20 cellular contexts compared by ENCODE assay signal in the genomic region with DNA sequence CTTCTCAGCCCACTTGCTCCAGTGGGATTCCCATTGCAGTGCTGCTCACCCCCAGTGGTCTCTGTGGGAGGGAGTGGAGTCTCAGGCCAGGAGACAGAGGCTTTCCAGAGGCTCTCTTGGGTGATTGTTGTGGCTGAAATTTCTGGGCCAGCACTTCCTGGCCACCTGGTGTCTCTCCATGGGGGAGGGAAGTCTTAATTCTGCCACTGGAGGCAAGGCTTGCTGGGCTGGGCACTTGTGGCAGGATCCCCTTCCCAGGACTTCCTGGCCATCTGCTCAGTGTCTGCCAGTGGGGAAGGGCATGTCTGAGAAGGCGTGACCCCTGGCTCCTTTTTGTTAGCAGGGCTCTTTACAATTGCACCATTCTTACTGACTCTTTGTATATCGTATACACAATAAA.
"Had no signal": no experiment of that assay in that cellular context is flagged by ENCODE, and none has a peak within 500 bp of the region (broad histone marks: within the 10 kb centered on the region; RNA-seq: fewer than 3 reads in every experiment).

No MANE protein-coding gene starts in this region.

- H3K27me3 ChIP-seq: ascending aorta, gastrocnemius medialis, heart left ventricle, right lobe of liver, suprapubic skin, transverse colon, uterus had no signal

- DNase-seq: activated CD4-positive, CD25-positive, alpha-beta regulatory T cell treated with anti-CD3 and anti-CD28 coated beads, Interleukin-2, amount 50 U/mL, for 72 hours; activated gamma-delta T cell; activated T-cell treated with anti-CD3 and anti-CD28 coated beads, Interleukin-2, amount 50 U/mL, for 72 hours; effector CD4-positive, alpha-beta T cell; gastrocnemius medialis; heart left ventricle; mucosa of descending colon; naive B cell; psoas muscle; right lobe of liver; small intestine; stimulated activated CD4-positive, alpha-beta T cell treated with anti-CD3 and anti-CD28 coated beads, Interleukin-15, amount 100 ng/mL, for 24 hours; stimulated activated CD4-positive, alpha-beta T cell treated with anti-CD3 and anti-CD28 coated beads, Interleukin-4, amount 100 ng/mL, for 1 hour; stimulated activated naive CD8-positive, alpha-beta T cell treated with anti-CD3 and anti-CD28 coated beads, Interleukin-15, amount 100 ng/mL, for 72 hours; transverse colon; uterus had no signal

- H3K4me1 ChIP-seq: ascending aorta, gastrocnemius medialis, heart left ventricle, psoas muscle, right lobe of liver, suprapubic skin, transverse colon, uterus had no signal

- H3K36me3 ChIP-seq: ascending aorta, gastrocnemius medialis, heart left ventricle, right lobe of liver, suprapubic skin, transverse colon, uterus had no signal

- H3K4me3 ChIP-seq: ascending aorta, coronary artery, gastrocnemius medialis, heart left ventricle, mucosa of descending colon, psoas muscle, right lobe of liver, suprapubic skin, transverse colon, uterus had no signal

- ATAC-seq: activated T-cell treated with anti-CD3 and anti-CD28 coated beads, Interleukin-2, amount 50 U/mL, for 72 hours; esophagus mucosa; gastrocnemius medialis; mucosa of descending colon; psoas muscle; right lobe of liver; stimulated activated naive CD8-positive, alpha-beta T cell treated with anti-CD3 and anti-CD28 coated beads, Interleukin-15, amount 100 ng/mL, for 72 hours had no signal

- H3K9me3 ChIP-seq: gastrocnemius medialis, psoas muscle, right lobe of liver, uterus had no signal

- H3K27ac ChIP-seq: ascending aorta, coronary artery, gastrocnemius medialis, heart left ventricle, psoas muscle, right lobe of liver, suprapubic skin, transverse colon, uterus had no signal

- FAIRE-seq: small intestine had no signal
